16 cellular contexts compared by ENCODE assay signal in genomic region chr2:10428355-10428754, GRCh38.
"Had no signal": no experiment of that assay in that cellular context is flagged by ENCODE, and none has a peak within 500 bp of the region (broad histone marks: within the 10 kb centered on the region; RNA-seq: fewer than 3 reads in every experiment).

No MANE protein-coding gene starts in this region.

- H3K27me3 ChIP-seq: sigmoid colon had no signal

- ATAC-seq: natural killer cell had no signal

- H3K36me3 Mint-ChIP-seq: natural killer cell had no signal

- H3K9me3 Mint-ChIP-seq: natural killer cell, neural crest cell had no signal

- FAIRE-seq: islet of Langerhans had no signal

- H3K9me3 ChIP-seq: sigmoid colon had no signal

- H3K27ac Mint-ChIP-seq: natural killer cell had no signal

- DNase-seq: cortex of kidney; dorsolateral prefrontal cortex; effector CD8-positive, alpha-beta T cell; foreskin melanocyte; head of caudate nucleus; hippocampal formation; kidney glomerular epithelial cell; mammary epithelial cell; natural killer cell; sigmoid colon; stimulated activated CD4-positive, alpha-beta T cell treated with anti-CD3 and anti-CD28 coated beads, Interleukin-12 subunit alpha, Interleukin-12 subunit beta, amount 100 ng/mL, for 4 hours; stimulated activated naive CD4-positive, alpha-beta T cell treated with Interleukin-2 at 50 U/mL for 16 hours; trophoblast cell had no signal

- H3K4me3 Mint-ChIP-seq: natural killer cell had no signal

- H3K27ac ChIP-seq: dorsolateral prefrontal cortex, skin epidermis had no signal

- H3K4me3 ChIP-seq: dorsolateral prefrontal cortex, sigmoid colon, skin epidermis had no signal
